In genomic region chr4:473575-474457, GRCh38 we compare ENCODE assay signal across 8 cellular contexts. TPM values are rescaled to one million over a fixed set of nuclear protein-coding genes. Genes with fewer than 3 reads are reported as not detected.
DNase-seq lines count a peak whose midpoint lies in the region; ATAC-seq, FAIRE-seq and TF ChIP-seq lines count a peak whose summit lies in the region.

No MANE protein-coding gene starts in this region.

- peaks cover 6% of the 10 kb centered on the region; the same call in 1 of the 2 replicates for H3K9me3 Mint-ChIP-seq in WTC11

- CTCF ChIA-PET in A549 (lab: Yijun Ruan, JAX) (no interaction called here), WTC11 (lab: Charles Lee) (interaction anchor here (0.6 to 1.1 kb wide), 4 partner anchors 23 to 229 kb away, joined by 3 to 5 read pairs (median 3); no protein-coding TSS in a partner anchor)

- H3K4me3 ChIP-seq in A549: peak overlapping the region; percentile 69

- H3K27me3 Mint-ChIP-seq in WTC11 (ENCODE audit: low read depth): no peaks in the 10 kb centered on the region

- H3K4me1 ChIP-seq in A549: no peaks in the 10 kb centered on the region

- peak overlapping the region; percentile 70 for H3K4me2 ChIP-seq in A549

- POLR2A ChIA-PET in A549 (lab: Yijun Ruan, JAX) (interaction anchor here (0.6 to 1.4 kb wide), 7 partner anchors 9 to 350 kb away, joined by 3 to 9 read pairs (median 3); partner anchors contain the start of genes ATP5ME, MYL5, ZNF141 and ZNF718), WTC11 (lab: Charles Lee) (interaction anchor here (1.0 to 2.0 kb wide), 5 partner anchors 9 to 136 kb away, joined by 3 to 11 read pairs (median 5); partner anchors contain the start of gene ZNF141)

- peak; percentile 89 for FAIRE-seq in A549 (lab: Jason Lieb, UNC)

- H3K27ac ChIP-seq in A549 (peak overlapping the region; percentile 84 to 95), caudate nucleus (ENCODE audit: low read depth, low read length) (peak overlapping the region; percentile 74)

- TF ChIP-seq POLR2A in A549 (IDR thresholded peaks at IDR 0.05; ENCODE audit: low read length): peak; percentile 70

- TF ChIP-seq RAD21 in A549 (conservative IDR thresholded peaks at IDR 0.05 in 1 of 2, IDR thresholded peaks at IDR 0.05 in 1 of 2): no peak

- peak overlapping the region; percentile 99 for H3K27ac Mint-ChIP-seq in WTC11

- no peak for TF ChIP-seq EP300 in A549 (IDR thresholded peaks at IDR 0.05)

- WGBS in A549 (ENCODE audit: missing lambda C conversion rate): 0% methylated on average over 23 of the region's 55 CpGs

- peak; percentile 96 to 98 for DNase-seq in A549 (ENCODE audit: low read depth in 1 of 2, low spot score in 1 of 2)
- DNase-seq in NCI-H2171 treated with DMSO at 0.1 percent for 48 hours (lab: John Stamatoyannopoulos, UW): peak; percentile 95
- peak; percentile 95 for DNase-seq in WTC11 (ENCODE audit: low spot score)
- DNase-seq in caudate nucleus (lab: John Stamatoyannopoulos, UW): peak; percentile 71 to 99 (median 95)
- peak; percentile 100 for DNase-seq in inferior parietal cortex (ENCODE audit: extremely low spot score)
- DNase-seq in smooth muscle cell of the brain vasculature (ENCODE audit: low read depth, low spot score): peak; percentile 98

- no peak for TF ChIP-seq CTCF in A549 (IDR thresholded peaks at IDR 0.05)
- no peak for TF ChIP-seq CTCF in WTC11 (IDR thresholded peaks at IDR 0.05)

- peak; percentile 100 for ATAC-seq in A549
- peak; percentile 100 for ATAC-seq in GM18861 (IDR thresholded peaks at IDR 0.05; ENCODE audit: unreplicated experiment)
- ATAC-seq in HG03095 (IDR thresholded peaks at IDR 0.05; ENCODE audit: unreplicated experiment): peak; percentile 99
- peak; percentile 100 for ATAC-seq in WTC11

- peaks cover 15% of the 10 kb centered on the region for H3K4me1 Mint-ChIP-seq in WTC11

- H3K36me3 Mint-ChIP-seq in WTC11: peaks cover 35% of the 10 kb centered on the region

- peaks cover 59% of the 10 kb centered on the region for H3K9me3 ChIP-seq in A549

- H3K4me3 Mint-ChIP-seq in WTC11: peak overlapping the region; percentile 99

TF ChIP-seq in A549, 52 proteins besides CTCF, POLR2A, EP300 and RAD21 (continues in another document):
- TF ChIP-seq PHF8 (IDR thresholded peaks at IDR 0.05; ENCODE audit: borderline replicate concordance, low read depth) (peak; percentile 92), RFX5 (IDR thresholded peaks at IDR 0.05) (no peak), JUN (IDR thresholded peaks at IDR 0.05) (peak; percentile 46 to 64; a peak in 2 of 5 replicates), PBX3 (IDR thresholded peaks at IDR 0.05) (peak; percentile 96), ATOH8 (CRISPR knock-in tag; IDR thresholded peaks at IDR 0.05; ENCODE audit: low read depth) (no peak), HES2 (IDR thresholded peaks at IDR 0.05) (no peak), BCL3 (IDR thresholded peaks at IDR 0.05) (0 out of 3 replicates have a peak, but pooled peaks have one; percentile 49)

TF ChIP-seq in WTC11, 78 proteins besides CTCF, POLR2A, EP300 and RAD21 (continues in another document):
- TF ChIP-seq KAT7 (CRISPR knock-in tag; IDR thresholded peaks at IDR 0.05; ENCODE audit: borderline replicate concordance): 0 out of 2 replicates have a peak, but pooled peaks have one; percentile 43
- TF ChIP-seq CBFB (CRISPR knock-in tag; IDR thresholded peaks at IDR 0.05; ENCODE audit: low read depth): no peak
- TF ChIP-seq SMAD4 (CRISPR knock-in tag; IDR thresholded peaks at IDR 0.05): 0 out of 2 replicates have a peak, but pooled peaks have one; percentile 57
- no peak for TF ChIP-seq ZNF396 (CRISPR knock-in tag; IDR thresholded peaks at IDR 0.05; ENCODE audit: borderline replicate concordance)
- TF ChIP-seq FOXP1 (CRISPR knock-in tag; IDR thresholded peaks at IDR 0.05; ENCODE audit: borderline replicate concordance): peak; percentile 87
- TF ChIP-seq ZNF425 (CRISPR knock-in tag; conservative IDR thresholded peaks at IDR 0.05): no peak
- TF ChIP-seq ZBTB43 (CRISPR knock-in tag; IDR thresholded peaks at IDR 0.05): peak; percentile 88
- 0 out of 2 replicates have a peak, but pooled peaks have one; percentile 36 for TF ChIP-seq TCF7 (CRISPR knock-in tag; IDR thresholded peaks at IDR 0.05; ENCODE audit: low read depth)
- TF ChIP-seq ZNF219 (CRISPR knock-in tag; IDR thresholded peaks at IDR 0.05; ENCODE audit: borderline replicate concordance): no peak
- no peak for TF ChIP-seq OVOL2 (CRISPR knock-in tag; IDR thresholded peaks at IDR 0.05; ENCODE audit: borderline replicate concordance)
- TF ChIP-seq ATF6 (CRISPR knock-in tag; IDR thresholded peaks at IDR 0.05): 0 out of 2 replicates have a peak, but pooled peaks have one; percentile 79
- TF ChIP-seq NFYB (CRISPR knock-in tag; conservative IDR thresholded peaks at IDR 0.05; ENCODE audit: low read depth): peak; percentile 89
- peak; percentile 37; the same call in 1 of the 2 replicates for TF ChIP-seq ZNF138 (CRISPR knock-in tag; conservative IDR thresholded peaks at IDR 0.05)
- no peak for TF ChIP-seq RELA (CRISPR knock-in tag; IDR thresholded peaks at IDR 0.05; ENCODE audit: borderline replicate concordance)
- TF ChIP-seq ATF2 (CRISPR knock-in tag; IDR thresholded peaks at IDR 0.05; ENCODE audit: borderline replicate concordance, low read depth): 0 out of 2 replicates have a peak, but pooled peaks have one; percentile 53
- 0 out of 2 replicates have a peak, but pooled peaks have one; percentile 62 for TF ChIP-seq TEAD1 (CRISPR knock-in tag; IDR thresholded peaks at IDR 0.05)

RNA-seq across cellular contexts. Expression of gene ZNF721, which starts 25.1 kb away (rescaled TPM):
- polyA plus RNA-seq in A549 (2011; rRNA removed) (13.6 and 19.7 TPM in 2 replicates), A549 (2017; fragmentation: RNase III; extraction: RNeasy Plus Mini Kit Qiagen cat#74134 plus additional on column Dnase treatment) (19.0 to 19.7 TPM (median 19.5 TPM) in 3 replicates)
- 4.7 and 5.1 TPM in 2 replicates for polyA plus RNA-seq in A549 (2012; cell fraction: cytosol; rRNA removed)
- polyA plus RNA-seq in A549 (2012; cell fraction: nucleus; rRNA removed): 2.3 and 3.5 TPM in 2 replicates
- polyA minus RNA-seq in A549 (2011; rRNA and poly(A)+ RNA removed): 10.5 and 11.6 TPM in 2 replicates
- total RNA-seq in WTC11 (2021): 84.1 to 100 TPM (median 89.6 TPM) in 3 replicates

RNA-seq across cellular contexts. Expression of gene PIGG, which starts 25.2 kb away (rescaled TPM):
- polyA plus RNA-seq in A549 (2011; rRNA removed) (42.7 and 49.3 TPM in 2 replicates), A549 (2017; fragmentation: RNase III; extraction: RNeasy Plus Mini Kit Qiagen cat#74134 plus additional on column Dnase treatment) (25.6 to 28.2 TPM (median 27.5 TPM) in 3 replicates)
- 18.8 and 20.5 TPM in 2 replicates for polyA plus RNA-seq in A549 (2012; cell fraction: cytosol; rRNA removed)
- 72.1 and 76.4 TPM in 2 replicates for polyA plus RNA-seq in A549 (2012; cell fraction: nucleus; rRNA removed)
- polyA minus RNA-seq in A549 (2011; rRNA and poly(A)+ RNA removed): 50.5 and 55.4 TPM in 2 replicates
- 46.0 to 53.8 TPM (median 51.0 TPM) in 3 replicates for total RNA-seq in WTC11 (2021)

Comparison
In these comparisons a context has a peak if more than half of its experiments do, and no peak if none do; other contexts are left out.
1. Peak in every context shown above with its lines: DNase-seq, ATAC-seq, H3K4me3 ChIP-seq and H3K27ac ChIP-seq.